1 cellular context compared by ENCODE assay signal in the genomic region with DNA sequence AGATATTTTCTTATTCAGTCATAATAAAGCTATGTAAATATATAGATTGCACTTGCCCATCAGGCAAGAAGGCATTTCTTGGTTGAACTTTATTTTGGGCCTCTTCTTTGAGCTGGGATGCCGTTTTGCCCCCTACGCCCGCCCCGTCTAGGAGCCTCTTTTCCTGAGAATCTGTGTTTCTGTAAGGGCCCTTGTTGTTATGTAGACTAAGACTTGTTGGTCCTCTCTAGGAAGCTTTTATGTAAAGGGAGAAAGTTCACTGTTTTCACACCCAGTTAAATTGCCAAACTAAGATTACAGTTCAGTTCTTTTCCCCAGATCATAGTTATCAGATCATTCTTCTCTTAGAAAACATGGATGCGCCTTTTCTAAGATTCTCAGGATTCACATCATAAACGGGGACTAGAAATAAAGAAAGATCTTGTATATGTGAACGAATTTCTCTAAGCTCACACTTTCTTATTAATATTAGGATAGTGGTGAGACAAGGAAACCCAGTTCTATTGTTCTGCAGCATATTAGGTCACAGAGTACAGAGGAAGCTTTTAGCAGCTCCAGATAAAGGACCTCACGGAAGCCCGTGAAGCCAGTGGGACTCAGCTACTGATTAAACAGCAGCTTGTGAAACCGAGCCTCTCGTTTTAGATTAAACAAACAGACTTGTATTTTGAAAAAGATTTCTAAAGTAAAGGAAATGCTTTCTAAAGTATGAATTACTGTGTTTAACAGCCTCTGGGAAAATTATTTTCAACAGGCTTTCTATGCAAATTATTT.
A peak's percentile ranks its signal among the peaks of the same experiment; 100 is the strongest.
TF ChIP-seq lines count a peak whose summit lies in the region.

No MANE protein-coding gene starts in this region.

TF ChIP-seq in HepG2, 621 proteins besides CTCF, POLR2A, EP300 and RAD21 (continued from another document and continues in another):
- TF ChIP-seq BCLAF1 (IDR thresholded peaks at IDR 0.05) (no peak), ZNF460 (CRISPR knock-in tag; IDR thresholded peaks at IDR 0.05; ENCODE audit: borderline replicate concordance) (no peak), TIGD3 (CRISPR knock-in tag; IDR thresholded peaks at IDR 0.05; ENCODE audit: borderline replicate concordance) (no peak), ZNF777 (CRISPR knock-in tag; IDR thresholded peaks at IDR 0.05) (peak; percentile 57; the same call in 1 of the 2 replicates), NONO (IDR thresholded peaks at IDR 0.05) (no peak), NONO (CRISPR knock-in tag; conservative IDR thresholded peaks at IDR 0.05) (no peak), SMARCC2 (IDR thresholded peaks at IDR 0.05) (no peak), ZNF7 (CRISPR knock-in tag; IDR thresholded peaks at IDR 0.05) (no peak), MAFF (IDR thresholded peaks at IDR 0.05; ENCODE audit: low read depth, low read length) (no peak), HHEX (CRISPR knock-in tag; IDR thresholded peaks at IDR 0.05) (no peak), KMT2B (CRISPR knock-in tag; IDR thresholded peaks at IDR 0.05) (no peak), MED1 (CRISPR knock-in tag; IDR thresholded peaks at IDR 0.05) (peak; percentile 38; the same call in 1 of the 2 replicates), SRSF1 (optimal IDR thresholded peaks at IDR 0.05; ENCODE audit: low read depth, low read length) (no peak), MAF1 (CRISPR knock-in tag; IDR thresholded peaks at IDR 0.05; ENCODE audit: borderline replicate concordance) (no peak), MTA3 (CRISPR knock-in tag; IDR thresholded peaks at IDR 0.05) (no peak), NBN (conservative IDR thresholded peaks at IDR 0.05) (no peak), ZNF430 (CRISPR knock-in tag; IDR thresholded peaks at IDR 0.05) (no peak), KIAA2018 (CRISPR knock-in tag; IDR thresholded peaks at IDR 0.05; ENCODE audit: borderline replicate concordance) (no peak), ZKSCAN5 (CRISPR knock-in tag; IDR thresholded peaks at IDR 0.05) (no peak), KDM2A (CRISPR knock-in tag; IDR thresholded peaks at IDR 0.05; ENCODE audit: borderline replicate concordance, low read depth) (no peak), ZNF10 (CRISPR knock-in tag; IDR thresholded peaks at IDR 0.05; ENCODE audit: borderline replicate concordance, low read depth) (no peak), KLF16 (CRISPR knock-in tag; IDR thresholded peaks at IDR 0.05) (no peak), TP53 (CRISPR knock-in tag; conservative IDR thresholded peaks at IDR 0.05) (no peak)
- TF ChIP-seq, protein P1, sequence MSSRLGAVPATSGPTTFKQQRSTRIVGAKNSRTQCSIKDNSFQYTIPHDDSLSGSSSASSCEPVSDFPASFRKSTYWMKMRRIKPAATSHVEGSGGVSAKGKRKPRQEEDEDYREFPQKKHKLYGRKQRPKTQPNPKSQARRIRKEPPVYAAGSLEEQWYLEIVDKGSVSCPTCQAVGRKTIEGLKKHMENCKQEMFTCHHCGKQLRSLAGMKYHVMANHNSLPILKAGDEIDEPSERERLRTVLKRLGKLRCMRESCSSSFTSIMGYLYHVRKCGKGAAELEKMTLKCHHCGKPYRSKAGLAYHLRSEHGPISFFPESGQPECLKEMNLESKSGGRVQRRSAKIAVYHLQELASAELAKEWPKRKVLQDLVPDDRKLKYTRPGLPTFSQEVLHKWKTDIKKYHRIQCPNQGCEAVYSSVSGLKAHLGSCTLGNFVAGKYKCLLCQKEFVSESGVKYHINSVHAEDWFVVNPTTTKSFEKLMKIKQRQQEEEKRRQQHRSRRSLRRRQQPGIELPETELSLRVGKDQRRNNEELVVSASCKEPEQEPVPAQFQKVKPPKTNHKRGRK (CRISPR knock-in tag; IDR thresholded peaks at IDR 0.05) = no peak
- TF ChIP-seq, protein P2, sequence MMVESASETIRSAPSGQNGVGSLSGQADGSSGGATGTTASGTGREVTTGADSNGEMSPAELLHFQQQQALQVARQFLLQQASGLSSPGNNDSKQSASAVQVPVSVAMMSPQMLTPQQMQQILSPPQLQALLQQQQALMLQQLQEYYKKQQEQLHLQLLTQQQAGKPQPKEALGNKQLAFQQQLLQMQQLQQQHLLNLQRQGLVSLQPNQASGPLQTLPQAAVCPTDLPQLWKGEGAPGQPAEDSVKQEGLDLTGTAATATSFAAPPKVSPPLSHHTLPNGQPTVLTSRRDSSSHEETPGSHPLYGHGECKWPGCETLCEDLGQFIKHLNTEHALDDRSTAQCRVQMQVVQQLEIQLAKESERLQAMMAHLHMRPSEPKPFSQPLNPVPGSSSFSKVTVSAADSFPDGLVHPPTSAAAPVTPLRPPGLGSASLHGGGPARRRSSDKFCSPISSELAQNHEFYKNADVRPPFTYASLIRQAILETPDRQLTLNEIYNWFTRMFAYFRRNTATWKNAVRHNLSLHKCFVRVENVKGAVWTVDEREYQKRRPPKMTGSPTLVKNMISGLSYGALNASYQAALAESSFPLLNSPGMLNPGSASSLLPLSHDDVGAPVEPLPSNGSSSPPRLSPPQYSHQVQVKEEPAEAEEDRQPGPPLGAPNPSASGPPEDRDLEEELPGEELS (CRISPR knock-in tag; IDR thresholded peaks at IDR 0.05) = peak; percentile 80; the same call in 1 of the 2 replicates
- TF ChIP-seq, protein P3, sequence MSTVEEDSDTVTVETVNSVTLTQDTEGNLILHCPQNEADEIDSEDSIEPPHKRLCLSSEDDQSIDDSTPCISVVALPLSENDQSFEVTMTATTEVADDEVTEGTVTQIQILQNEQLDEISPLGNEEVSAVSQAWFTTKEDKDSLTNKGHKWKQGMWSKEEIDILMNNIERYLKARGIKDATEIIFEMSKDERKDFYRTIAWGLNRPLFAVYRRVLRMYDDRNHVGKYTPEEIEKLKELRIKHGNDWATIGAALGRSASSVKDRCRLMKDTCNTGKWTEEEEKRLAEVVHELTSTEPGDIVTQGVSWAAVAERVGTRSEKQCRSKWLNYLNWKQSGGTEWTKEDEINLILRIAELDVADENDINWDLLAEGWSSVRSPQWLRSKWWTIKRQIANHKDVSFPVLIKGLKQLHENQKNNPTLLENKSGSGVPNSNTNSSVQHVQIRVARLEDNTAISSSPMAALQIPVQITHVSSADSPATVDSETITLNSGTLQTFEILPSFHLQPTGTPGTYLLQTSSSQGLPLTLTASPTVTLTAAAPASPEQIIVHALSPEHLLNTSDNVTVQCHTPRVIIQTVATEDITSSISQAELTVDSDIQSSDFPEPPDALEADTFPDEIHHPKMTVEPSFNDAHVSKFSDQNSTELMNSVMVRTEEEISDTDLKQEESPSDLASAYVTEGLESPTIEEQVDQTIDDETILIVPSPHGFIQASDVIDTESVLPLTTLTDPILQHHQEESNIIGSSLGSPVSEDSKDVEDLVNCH (CRISPR knock-in tag; IDR thresholded peaks at IDR 0.05) = no peak
- TF ChIP-seq, protein P4, sequence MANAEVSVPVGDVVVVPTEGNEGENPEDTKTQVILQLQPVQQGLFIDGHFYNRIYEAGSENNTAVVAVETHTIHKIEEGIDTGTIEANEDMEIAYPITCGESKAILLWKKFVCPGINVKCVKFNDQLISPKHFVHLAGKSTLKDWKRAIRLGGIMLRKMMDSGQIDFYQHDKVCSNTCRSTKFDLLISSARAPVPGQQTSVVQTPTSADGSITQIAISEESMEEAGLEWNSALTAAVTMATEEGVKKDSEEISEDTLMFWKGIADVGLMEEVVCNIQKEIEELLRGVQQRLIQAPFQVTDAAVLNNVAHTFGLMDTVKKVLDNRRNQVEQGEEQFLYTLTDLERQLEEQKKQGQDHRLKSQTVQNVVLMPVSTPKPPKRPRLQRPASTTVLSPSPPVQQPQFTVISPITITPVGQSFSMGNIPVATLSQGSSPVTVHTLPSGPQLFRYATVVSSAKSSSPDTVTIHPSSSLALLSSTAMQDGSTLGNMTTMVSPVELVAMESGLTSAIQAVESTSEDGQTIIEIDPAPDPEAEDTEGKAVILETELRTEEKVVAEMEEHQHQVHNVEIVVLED (CRISPR knock-in tag; IDR thresholded peaks at IDR 0.05; ENCODE audit: borderline replicate concordance) = no peak
- TF ChIP-seq, protein P5, sequence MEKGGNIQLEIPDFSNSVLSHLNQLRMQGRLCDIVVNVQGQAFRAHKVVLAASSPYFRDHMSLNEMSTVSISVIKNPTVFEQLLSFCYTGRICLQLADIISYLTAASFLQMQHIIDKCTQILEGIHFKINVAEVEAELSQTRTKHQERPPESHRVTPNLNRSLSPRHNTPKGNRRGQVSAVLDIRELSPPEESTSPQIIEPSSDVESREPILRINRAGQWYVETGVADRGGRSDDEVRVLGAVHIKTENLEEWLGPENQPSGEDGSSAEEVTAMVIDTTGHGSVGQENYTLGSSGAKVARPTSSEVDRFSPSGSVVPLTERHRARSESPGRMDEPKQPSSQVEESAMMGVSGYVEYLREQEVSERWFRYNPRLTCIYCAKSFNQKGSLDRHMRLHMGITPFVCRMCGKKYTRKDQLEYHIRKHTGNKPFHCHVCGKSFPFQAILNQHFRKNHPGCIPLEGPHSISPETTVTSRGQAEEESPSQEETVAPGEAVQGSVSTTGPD (CRISPR knock-in tag; IDR thresholded peaks at IDR 0.05) = no peak
